Comparison of ENCODE assay signal across 28 cellular contexts in genomic region chr1:222670110-222670509, GRCh38. TPM values are rescaled to one million over a fixed set of nuclear protein-coding genes. Genes with fewer than 3 reads are reported as not detected.
A peak's percentile ranks its signal among the peaks of the same experiment; 100 is the strongest.
DNase-seq lines count a peak whose midpoint lies in the region; ATAC-seq and TF ChIP-seq lines count a peak whose summit lies in the region.
"Had no signal": no experiment of that assay in that cellular context is flagged by ENCODE, and none has a peak within 500 bp of the region (broad histone marks: within the 10 kb centered on the region; RNA-seq: fewer than 3 reads in every experiment).

No MANE protein-coding gene starts in this region.

- H3K9me3 ChIP-seq in uterus = no peaks in the 10 kb centered on the region
- H3K9me3 ChIP-seq: body of pancreas, pancreas, thyroid gland, vagina had no signal

- TF ChIP-seq CTCF in activated B cell treated with CpG ODN at 0.5 μM for 24 hours (IDR thresholded peaks at IDR 0.05) = no peak
- no peak for TF ChIP-seq CTCF in uterus (IDR thresholded peaks at IDR 0.05)

- H3K36me3 Mint-ChIP-seq in stimulated activated naive CD8-positive, alpha-beta T cell treated with anti-CD3 and anti-CD28 coated beads, Interleukin-15, Interleukin-2, amounts not matched to agents 100 ng/mL and 50 ng/mL, for 24 hours (ENCODE audit: low read depth) = peaks cover 56% of the 10 kb centered on the region
- H3K36me3 Mint-ChIP-seq in activated B cell treated with CpG ODN at 0.5 μM for 24 hours (ENCODE audit: low read depth) (peaks cover 77% of the 10 kb centered on the region), naive B cell (peaks cover 16 to 31% of the 10 kb centered on the region in 2 donors)

- H3K9me3 Mint-ChIP-seq in stimulated activated naive CD8-positive, alpha-beta T cell treated with anti-CD3 and anti-CD28 coated beads, Interleukin-15, Interleukin-2, amounts not matched to agents 100 ng/mL and 50 ng/mL, for 24 hours = no peaks in the 10 kb centered on the region
- H3K9me3 Mint-ChIP-seq in activated B cell treated with CpG ODN at 0.5 μM for 24 hours (no peaks in the 10 kb centered on the region), naive B cell (no peaks in the 10 kb centered on the region)
- H3K9me3 Mint-ChIP-seq: endodermal cell, neural crest cell had no signal

- CTCF ChIA-PET in activated B cell treated with CpG ODN at 0.5 μM for 24 hours (lab: Charles Lee) = interaction anchor here (0.7 kb wide), 1 partner anchor 204 kb away, joined by 3 read pairs; no protein-coding TSS in a partner anchor

- no peak for ATAC-seq in stimulated activated naive CD8-positive, alpha-beta T cell treated with anti-CD3 and anti-CD28 coated beads, Interleukin-15, Interleukin-2, amounts not matched to agents 100 U/mL and 50 U/mL, for 24 hours
- ATAC-seq in activated B cell treated with CpG ODN at 0.5 μM for 24 hours (ENCODE audit: low read depth) (no peak), naive B cell (ENCODE audit: low read depth in 2 of 2) (no peak), GM19397 (IDR thresholded peaks at IDR 0.05; ENCODE audit: unreplicated experiment) (no peak)
- ATAC-seq: body of pancreas, HCT116, left colon, Panc1 had no signal

- H3K27me3 Mint-ChIP-seq in stimulated activated naive CD8-positive, alpha-beta T cell treated with anti-CD3 and anti-CD28 coated beads, Interleukin-15, Interleukin-2, amounts not matched to agents 100 ng/mL and 50 ng/mL, for 24 hours = no peaks in the 10 kb centered on the region
- H3K27me3 Mint-ChIP-seq in activated B cell treated with CpG ODN at 0.5 μM for 24 hours = no peaks in the 10 kb centered on the region
- H3K27me3 Mint-ChIP-seq in naive B cell = no peaks in the 10 kb centered on the region

- POLR2A ChIA-PET in activated B cell treated with CpG ODN at 0.5 μM for 24 hours (lab: Charles Lee) = interaction anchor here (0.6 to 0.9 kb wide), 2 partner anchors 27 to 43 kb away, joined by 3 read pairs; partner anchors contain the start of gene BROX

- peak overlapping the region; percentile 9 for H3K27ac Mint-ChIP-seq in stimulated activated naive CD8-positive, alpha-beta T cell treated with anti-CD3 and anti-CD28 coated beads, Interleukin-15, Interleukin-2, amounts not matched to agents 100 ng/mL and 50 ng/mL, for 24 hours
- peak overlapping the region; percentile 35 for H3K27ac Mint-ChIP-seq in activated B cell treated with CpG ODN at 0.5 μM for 24 hours
- peak overlapping the region in 4 of 6 donors; percentile 21 to 42 (median 32) for H3K27ac Mint-ChIP-seq in naive B cell
- H3K27ac Mint-ChIP-seq: endodermal cell had no signal

- no peak for TF ChIP-seq POLR2A in uterus (IDR thresholded peaks at IDR 0.05)

- H3K27ac ChIP-seq in uterus = no peak overlapping the region
- H3K27ac ChIP-seq: body of pancreas, C4-2B, KMS-11, pancreas, thyroid gland, vagina had no signal

- peaks cover 21% of the 10 kb centered on the region for H3K4me1 Mint-ChIP-seq in stimulated activated naive CD8-positive, alpha-beta T cell treated with anti-CD3 and anti-CD28 coated beads, Interleukin-15, Interleukin-2, amounts not matched to agents 100 ng/mL and 50 ng/mL, for 24 hours (ENCODE audit: low read depth)
- H3K4me1 Mint-ChIP-seq in activated B cell treated with CpG ODN at 0.5 μM for 24 hours = no peaks in the 10 kb centered on the region
- H3K4me1 Mint-ChIP-seq in naive B cell = no peaks in the 10 kb centered on the region
- H3K4me1 Mint-ChIP-seq: neural crest cell had no signal

- no peak overlapping the region for H3K4me3 ChIP-seq in uterus
- H3K4me3 ChIP-seq: body of pancreas, pancreas, thyroid gland, vagina had no signal

- H3K27me3 ChIP-seq in uterus = no peaks in the 10 kb centered on the region
- H3K27me3 ChIP-seq: body of pancreas, pancreas, thyroid gland, vagina had no signal

- H3K4me3 Mint-ChIP-seq in stimulated activated naive CD8-positive, alpha-beta T cell treated with anti-CD3 and anti-CD28 coated beads, Interleukin-15, Interleukin-2, amounts not matched to agents 100 ng/mL and 50 ng/mL, for 24 hours = no peak overlapping the region
- H3K4me3 Mint-ChIP-seq in activated B cell treated with CpG ODN at 0.5 μM for 24 hours (no peak overlapping the region), naive B cell (no peak overlapping the region)
- H3K4me3 Mint-ChIP-seq: endodermal cell, neural crest cell had no signal

- intact Hi-C loops in activated B cell treated with CpG ODN at 0.5 μM for 24 hours (cut with micrococcal nuclease) (no loop called here), uterus (cut with DNase I; ENCODE audit: low total_unique reads) (no loop called here)

- no peak for DNase-seq in stimulated activated naive CD8-positive, alpha-beta T cell treated with anti-CD3 and anti-CD28 coated beads, Interleukin-15, Interleukin-2, amounts not matched to agents 100 U/mL and 50 U/mL, for 24 hours
- DNase-seq in activated B cell treated with CpG ODN at 0.5 μM for 24 hours (no peak), naive B cell (no peak), uterus (no peak), NCI-H2081 (lab: John Stamatoyannopoulos, UW) (no peak)
- DNase-seq: activated CD4-positive, alpha-beta T cell treated with anti-CD3 and anti-CD28 coated beads for 1 hour; body of pancreas; dermis blood vessel endothelial cell; DND-41; endodermal cell; GF-D8; left colon; NCI-H1417 treated with DMSO at 0.1 percent for 48 hours; NCI-H345; NCI-H69; pancreas; Right ventricle myocardium superior; small intestine; T-helper 2 cell; thyroid gland had no signal

- H3K4me1 ChIP-seq in uterus = no peaks in the 10 kb centered on the region
- H3K4me1 ChIP-seq: body of pancreas, pancreas, thyroid gland, vagina had no signal

- no peaks in the 10 kb centered on the region for H3K36me3 ChIP-seq in uterus

RNA-seq across cellular contexts. Expression of gene AIDA, which starts 42.2 kb away (rescaled TPM):
- total RNA-seq in activated B cell treated with CpG ODN at 0.5 μM for 24 hours (50.4 and 54.3 TPM in 2 replicates), uterus (10 to 100 TPM; 20.2 to 94.1 (median 74.0) TPM)
- polyA plus RNA-seq in naive B cell (ENCODE audit: low read depth in 6 of 6) = 100 to 1,000 TPM in 2 of 6 donors, 10 to 100 TPM in 4; 78.6 to 104 (median 82.1) TPM

RNA-seq across cellular contexts. Expression of gene BROX, which starts 42.3 kb away (rescaled TPM):
- total RNA-seq in activated B cell treated with CpG ODN at 0.5 μM for 24 hours (27.8 and 34.6 TPM in 2 replicates), uterus (10 to 100 TPM; 12.1 to 74.7 (median 32.2) TPM)
- 10 to 100 TPM; 12.1 to 19.0 (median 14.7) TPM for polyA plus RNA-seq in naive B cell (ENCODE audit: low read depth in 6 of 6)

RNA-seq across cellular contexts. Expression of gene MIA3, which starts 52.2 kb away (rescaled TPM):
- total RNA-seq in activated B cell treated with CpG ODN at 0.5 μM for 24 hours (58.8 and 83.1 TPM in 2 replicates), uterus (10 to 100 TPM; 27.4 to 82.3 (median 55.7) TPM)
- polyA plus RNA-seq in naive B cell (ENCODE audit: low read depth in 6 of 6) = 10 to 100 TPM; 32.0 to 76.7 (median 53.0) TPM
